Comparison of ENCODE assay signal across 16 cellular contexts in the genomic region with DNA sequence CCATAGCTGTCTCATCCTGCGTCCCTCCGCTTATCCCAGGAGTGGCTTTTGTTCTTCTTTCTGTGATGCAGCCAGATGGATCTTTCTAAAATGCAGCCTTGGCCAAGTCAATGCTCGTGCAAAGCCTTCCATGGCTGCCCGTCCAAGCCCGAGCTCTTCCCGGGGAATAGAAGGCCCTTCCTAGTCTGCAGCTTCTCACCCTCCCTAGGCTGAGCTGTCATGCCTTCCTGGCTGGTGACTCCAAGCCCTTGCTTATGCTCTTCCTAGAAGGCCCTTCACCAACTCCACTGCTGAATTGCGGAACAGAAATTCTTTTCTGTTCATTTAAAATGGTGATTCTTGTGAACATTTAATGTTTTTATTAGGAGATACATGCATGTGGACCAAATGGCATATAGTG.
"Had no signal": no experiment of that assay in that cellular context is flagged by ENCODE, and none has a peak within 500 bp of the region (broad histone marks: within the 10 kb centered on the region; RNA-seq: fewer than 3 reads in every experiment).

No MANE protein-coding gene starts in this region.

- H3K9me3 Mint-ChIP-seq: activated B cell treated with CpG ODN at 0.5 μM for 24 hours; activated CD8-positive, alpha-beta T cell treated with anti-CD3 and anti-CD28 coated beads for 36 hours; activated T-cell treated with anti-CD3 and anti-CD28 coated beads, Interleukin-2, amount 50 U/mL, for 4 hours; central memory CD8-positive, alpha-beta T cell; natural killer cell; T-cell had no signal

- H3K27me3 ChIP-seq: ascending aorta, tibial nerve had no signal

- H3K4me3 Mint-ChIP-seq: activated B cell treated with CpG ODN at 0.5 μM for 24 hours; activated CD8-positive, alpha-beta T cell treated with anti-CD3 and anti-CD28 coated beads for 36 hours; activated T-cell treated with anti-CD3 and anti-CD28 coated beads, Interleukin-2, amount 50 U/mL, for 4 hours; central memory CD8-positive, alpha-beta T cell; natural killer cell; T-cell had no signal

- H3K36me3 ChIP-seq: ascending aorta, tibial nerve had no signal

- DNase-seq: activated B cell treated with CpG ODN at 0.5 μM for 24 hours; activated CD4-positive, alpha-beta T cell treated with anti-CD3 and anti-CD28 coated beads for 4 hours; activated CD8-positive, alpha-beta T cell treated with anti-CD3 and anti-CD28 coated beads for 36 hours; activated naive CD4-positive, alpha-beta T cell treated with anti-CD3 and anti-CD28 coated beads, Interleukin-2, amount 50 U/mL, for 16 hours; activated T-cell treated with anti-CD3 and anti-CD28 coated beads, Interleukin-2, amount 50 U/mL, for 4 hours; cortex of kidney; effector CD4-positive, alpha-beta T cell; mesendoderm; natural killer cell; stimulated activated CD4-positive, alpha-beta T cell treated with anti-CD3 and anti-CD28 coated beads, Interleukin-12 subunit alpha, Interleukin-12 subunit beta, amount 100 ng/mL, for 4 hours; stimulated activated CD4-positive, alpha-beta T cell treated with anti-CD3 and anti-CD28 coated beads, Interleukin-1b, Interleukin-23, amount 100 ng/mL, for 48 hours; stimulated activated naive CD4-positive, alpha-beta T cell treated with Interleukin-2 at 50 U/mL for 16 hours; T-cell had no signal

- H3K27ac ChIP-seq: ascending aorta, tibial nerve had no signal

- H3K4me1 Mint-ChIP-seq: activated B cell treated with CpG ODN at 0.5 μM for 24 hours; central memory CD8-positive, alpha-beta T cell; natural killer cell; T-cell had no signal

- H3K9me3 ChIP-seq: ascending aorta, tibial nerve had no signal

- H3K36me3 Mint-ChIP-seq: natural killer cell, T-cell had no signal

- H3K27ac Mint-ChIP-seq: activated B cell treated with CpG ODN at 0.5 μM for 24 hours; activated CD8-positive, alpha-beta T cell treated with anti-CD3 and anti-CD28 coated beads for 36 hours; natural killer cell; T-cell had no signal

- H3K4me3 ChIP-seq: ascending aorta, tibial nerve had no signal
